ENCODE assay signal across 22 cellular contexts in the genomic region with DNA sequence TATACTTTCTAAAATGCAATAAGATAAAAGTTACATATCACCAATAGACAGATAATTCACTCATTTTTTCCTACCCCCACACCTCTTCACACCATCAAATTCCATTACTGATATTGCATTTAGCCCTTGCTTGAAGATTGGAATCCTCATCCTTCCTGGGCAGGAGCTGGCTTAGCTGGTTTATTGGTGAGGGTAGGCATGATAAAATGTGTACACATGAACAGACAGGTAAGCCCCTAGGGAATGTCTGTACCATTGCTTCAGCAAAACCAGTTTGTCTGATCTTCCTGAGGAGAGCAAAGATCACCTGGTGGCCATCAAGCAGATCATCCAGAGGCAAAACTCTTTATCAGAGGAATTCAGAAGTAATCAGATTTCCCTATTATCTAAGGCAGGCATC. TPM values are rescaled to one million over a fixed set of nuclear protein-coding genes. Genes with fewer than 3 reads are reported as not detected.
"Had no signal": no experiment of that assay in that cellular context is flagged by ENCODE, and none has a peak within 500 bp of the region (broad histone marks: within the 10 kb centered on the region; RNA-seq: fewer than 3 reads in every experiment).

No MANE protein-coding gene starts in this region.

- H3K36me3 ChIP-seq: esophagus squamous epithelium, pancreas, sigmoid colon, WERI-Rb-1 had no signal

- H3K9me3 ChIP-seq: esophagus squamous epithelium, pancreas, sigmoid colon, testis had no signal

- DNase-seq: activated CD4-positive, alpha-beta memory T cell treated with anti-CD3 and anti-CD28 coated beads for 36 hours; activated CD4-positive, alpha-beta T cell treated with anti-CD3 and anti-CD28 coated beads for 36 hours; activated CD8-positive, alpha-beta memory T cell treated with anti-CD3 and anti-CD28 coated beads, Interleukin-2, amount 10 ng/mL, durations not matched to agents 7 days and 5 days; activated naive CD4-positive, alpha-beta T cell treated with anti-CD3 and anti-CD28 coated beads, Interleukin-2, amount 10 ng/mL, durations not matched to agents 7 days and 5 days; activated T-cell treated with anti-CD3 and anti-CD28 coated beads, Interleukin-2, amount 50 U/mL, for 1 hour; esophagus squamous epithelium; left cardiac atrium; naive B cell; pancreas; sigmoid colon; stimulated activated CD4-positive, alpha-beta T cell treated with anti-CD3 and anti-CD28 coated beads, Interleukin-1b, Interleukin-23, amount 100 ng/mL, for 48 hours; stimulated activated naive CD8-positive, alpha-beta T cell treated with anti-CD3 and anti-CD28 coated beads, Interleukin-15, amount 100 ng/mL, for 72 hours; testis; WERI-Rb-1 had no signal

- H3K27me3 ChIP-seq: esophagus squamous epithelium, pancreas, sigmoid colon, testis had no signal

- H3K27ac ChIP-seq: esophagus squamous epithelium, pancreas, sigmoid colon, testis, WERI-Rb-1 had no signal

- FAIRE-seq: astrocyte, pancreas had no signal

- H3K4me1 ChIP-seq: pancreas, sigmoid colon, testis had no signal

- H3K4me3 ChIP-seq: esophagus squamous epithelium, lung, pancreas, sigmoid colon, testis had no signal

- ATAC-seq: activated CD4-positive, alpha-beta T cell treated with anti-CD3 and anti-CD28 coated beads for 36 hours; activated CD8-positive, alpha-beta memory T cell treated with anti-CD3 and anti-CD28 coated beads, Interleukin-2, amount 10 ng/mL, durations not matched to agents 7 days and 5 days; left cardiac atrium; pancreas; stimulated activated naive CD8-positive, alpha-beta T cell treated with anti-CD3 and anti-CD28 coated beads, Interleukin-15, amount 100 ng/mL, for 72 hours had no signal

RNA-seq across cellular contexts. Expression of a gene that starts 6.8 kb away (rescaled TPM):
- total RNA-seq: activated CD4-positive, alpha-beta memory T cell treated with anti-CD3 and anti-CD28 coated beads for 36 hours; activated CD4-positive, alpha-beta T cell treated with anti-CD3 and anti-CD28 coated beads for 36 hours; activated CD8-positive, alpha-beta memory T cell treated with anti-CD3 and anti-CD28 coated beads, Interleukin-2, amount 10 ng/mL, durations not matched to agents 7 days and 5 days; activated T-helper 2 cell treated with anti-CD3 and anti-CD28 coated beads, Interferon-gamma antibody, Interleukin-2, Interleukin-4, amounts not matched to agents 10 μg/mL and 5 μg/mL and 100 μg/mL, durations not matched to agents 14 hours and 24 hours and 36 hours; dermis microvascular lymphatic vessel endothelial cell; esophagus squamous epithelium; fibroblast of villous mesenchyme; mononuclear cell; pancreas; sigmoid colon; T-helper 1 cell treated with Interleukin-12 subunit alpha and Interleukin-12 subunit beta and Interleukin-4 antibody, amounts not matched to agents 30 ng/mL and 1 ng/mL, for 36 hours; testis had no signal
- polyA plus RNA-seq: pancreas, sigmoid colon, urinary bladder had no signal

RNA-seq across cellular contexts. Expression of a gene that starts 16.3 kb away (rescaled TPM):
- total RNA-seq: activated CD4-positive, alpha-beta T cell treated with anti-CD3 and anti-CD28 coated beads for 36 hours had no signal
